In genomic region chr12:95538002-95538401, GRCh38 we compare ENCODE assay signal across 20 cellular contexts. TPM values are rescaled to one million over a fixed set of nuclear protein-coding genes. Genes with fewer than 3 reads are reported as not detected.
A peak's percentile ranks its signal among the peaks of the same experiment; 100 is the strongest.
DNase-seq lines count a peak whose midpoint lies in the region; ATAC-seq and TF ChIP-seq lines count a peak whose summit lies in the region.
"Had no signal": no experiment of that assay in that cellular context is flagged by ENCODE, and none has a peak within 500 bp of the region (broad histone marks: within the 10 kb centered on the region; RNA-seq: fewer than 3 reads in every experiment).

No MANE protein-coding gene starts in this region.

- peaks cover 69% of the 10 kb centered on the region for H3K4me1 Mint-ChIP-seq in GM23338
- H3K4me1 Mint-ChIP-seq in immature natural killer cell, result no peaks in the 10 kb centered on the region

- TF ChIP-seq CTCF in GM23338 (conservative IDR thresholded peaks at IDR 0.05; ENCODE audit: low read depth in 2 of 2), result no peak

- no peak overlapping the region for H3K4me3 ChIP-seq in BLaER1 treated with 17β-estradiol and CSF1 and Interleukin-3, amounts not matched to agents 10 nM and 100 nM
- no peak overlapping the region for H3K4me3 ChIP-seq in GM23338
- H3K4me3 ChIP-seq in Karpas-422 (ENCODE audit: low read length), result no peak overlapping the region
- 0 out of 2 replicates have a peak overlapping the region, but pooled peaks have one; percentile 57 for H3K4me3 ChIP-seq in iPS-20b (ENCODE audit: low read length)

- no peak for ATAC-seq in GM23338

- H3K27me3 ChIP-seq in BLaER1 treated with 17β-estradiol and CSF1 and Interleukin-3, amounts not matched to agents 10 nM and 100 nM, result no peaks in the 10 kb centered on the region
- H3K27me3 ChIP-seq in GM23338 (ENCODE audit: insufficient read depth), result no peaks in the 10 kb centered on the region
- H3K27me3 ChIP-seq in Karpas-422 (ENCODE audit: low read length), result no peaks in the 10 kb centered on the region
- no peaks in the 10 kb centered on the region for H3K27me3 ChIP-seq in iPS-20b (ENCODE audit: insufficient read depth, low read length)

- H3K4me3 Mint-ChIP-seq in GM23338, result peak overlapping the region; percentile 32; the same call in 2 of the 3 replicates
- no peak overlapping the region for H3K4me3 Mint-ChIP-seq in immature natural killer cell
- H3K4me3 Mint-ChIP-seq: B cell; CD4-positive, alpha-beta T cell; HFFc6 had no signal

- no peak for DNase-seq in GM23338 (ENCODE audit: low spot score)
- no peak for DNase-seq in Karpas-422
- DNase-seq in activated gamma-delta T cell (lab: John Stamatoyannopoulos, UW), result no peak
- no peak for DNase-seq in LoVo (ENCODE audit: low spot score)
- DNase-seq in immature natural killer cell, result no peak
- no peak for DNase-seq in dedifferentiated amniotic fluid mesenchymal stem cell (ENCODE audit: extremely low spot score)
- DNase-seq: Caco-2; CD4-positive, alpha-beta T cell; DMS153; DMS79; GF-D8; HCEC 1CT; HFFc6; KG1 had no signal

- H3K9ac ChIP-seq in BLaER1 treated with 17β-estradiol and CSF1 and Interleukin-3, amounts not matched to agents 10 nM and 100 nM, result no peak overlapping the region
- H3K9ac ChIP-seq in Karpas-422 (ENCODE audit: low read length) (no peak overlapping the region), iPS-20b (ENCODE audit: low read depth, low read length) (no peak overlapping the region)

- 0 out of 2 replicates have a peak overlapping the region, but pooled peaks have one; percentile 88 for H3K27ac Mint-ChIP-seq in GM23338
- no peak overlapping the region for H3K27ac Mint-ChIP-seq in immature natural killer cell
- H3K27ac Mint-ChIP-seq: B cell; CD4-positive, alpha-beta T cell; HFFc6 had no signal

- H2AFZ ChIP-seq in GM23338, result no peak overlapping the region
- H2AFZ ChIP-seq in Karpas-422 (ENCODE audit: low read length), result 0 out of 2 replicates have a peak overlapping the region, but pooled peaks have one; percentile 18

- no peaks in the 10 kb centered on the region; the same call in 2 of the 3 replicates for H3K9me3 Mint-ChIP-seq in GM23338
- H3K9me3 Mint-ChIP-seq in immature natural killer cell, result no peaks in the 10 kb centered on the region
- H3K9me3 Mint-ChIP-seq: CD4-positive, alpha-beta T cell; HFFc6 had no signal

- H3K27me3 Mint-ChIP-seq in GM23338 (ENCODE audit: insufficient read depth, low read depth, poor library complexity) (peaks cover 13% of the 10 kb centered on the region), immature natural killer cell (ENCODE audit: low read depth in 3 of 3) (peaks cover 0 to 5% (median 0%) of the 10 kb centered on the region in 3 donors)
- H3K27me3 Mint-ChIP-seq: B cell; CD4-positive, alpha-beta T cell had no signal

- H4K20me1 ChIP-seq in BLaER1 treated with 17β-estradiol and CSF1 and Interleukin-3, amounts not matched to agents 10 nM and 100 nM, result no peaks in the 10 kb centered on the region
- H4K20me1 ChIP-seq in GM23338 (replicated peaks; ENCODE audit: insufficient read depth) (peaks cover 58% of the 10 kb centered on the region), Karpas-422 (ENCODE audit: insufficient read depth, low read depth, low read length) (no peaks in the 10 kb centered on the region)

- no peaks in the 10 kb centered on the region for H3K9me3 ChIP-seq in BLaER1 treated with 17β-estradiol and CSF1 and Interleukin-3, amounts not matched to agents 10 nM and 100 nM (replicated peaks in 1 of 11)
- no peaks in the 10 kb centered on the region for H3K9me3 ChIP-seq in Karpas-422 (ENCODE audit: low read length)
- no peaks in the 10 kb centered on the region for H3K9me3 ChIP-seq in iPS-20b (ENCODE audit: insufficient read depth, low read depth, low read length)
- H3K9me3 ChIP-seq: Caco-2 had no signal

- peaks cover 0 to 19% (median 8%) of the 10 kb centered on the region in 10 experiments; a peak in 13 of 20 replicates for H3K4me1 ChIP-seq in BLaER1 treated with 17β-estradiol and CSF1 and Interleukin-3, amounts not matched to agents 10 nM and 100 nM
- H3K4me1 ChIP-seq in GM23338 (ENCODE audit: insufficient read depth) (peaks cover 77% of the 10 kb centered on the region), Karpas-422 (ENCODE audit: low read length) (peaks cover 48% of the 10 kb centered on the region), iPS-20b (ENCODE audit: insufficient read depth, low read length) (peaks cover 25% of the 10 kb centered on the region)

- H3K36me3 Mint-ChIP-seq in GM23338 (ENCODE audit: low read depth) (peaks cover 60% of the 10 kb centered on the region), immature natural killer cell (no peaks in the 10 kb centered on the region)

- no peaks in the 10 kb centered on the region for H3K36me3 ChIP-seq in BLaER1 treated with 17β-estradiol and CSF1 and Interleukin-3, amounts not matched to agents 10 nM and 100 nM
- H3K36me3 ChIP-seq in GM23338 (ENCODE audit: insufficient read depth), result peaks cover 12% of the 10 kb centered on the region
- H3K36me3 ChIP-seq in Karpas-422 (ENCODE audit: insufficient read depth, low read length), result no peaks in the 10 kb centered on the region
- peaks cover 20% of the 10 kb centered on the region for H3K36me3 ChIP-seq in iPS-20b (ENCODE audit: insufficient read depth, low read depth, low read length)

- H3K4me2 ChIP-seq in BLaER1 treated with 17β-estradiol and CSF1 and Interleukin-3, amounts not matched to agents 10 nM and 100 nM, result peak overlapping the region in 6 of 11 experiments; percentile 14 to 69 (median 48); a peak in 7 of 22 replicates
- peak overlapping the region; percentile 39 for H3K4me2 ChIP-seq in GM23338
- no peak overlapping the region for H3K4me2 ChIP-seq in Karpas-422 (ENCODE audit: low read depth, low read length, poor library complexity, severe bottlenecking)

- no peaks in the 10 kb centered on the region for H3K9me2 ChIP-seq in GM23338 (ENCODE audit: insufficient read depth)
- H3K9me2 ChIP-seq in Karpas-422 (replicated peaks; ENCODE audit: insufficient read depth, low read length), result no peaks in the 10 kb centered on the region

- H3K27ac ChIP-seq in BLaER1 treated with 17β-estradiol and CSF1 and Interleukin-3, amounts not matched to agents 10 nM and 100 nM, result no peak overlapping the region
- H3K27ac ChIP-seq in GM23338 (ENCODE audit: low read depth) (peak overlapping the region; percentile 70), Karpas-422 (ENCODE audit: low read length) (no peak overlapping the region), iPS-20b (ENCODE audit: low read length) (no peak overlapping the region)
- H3K27ac ChIP-seq: C4-2B had no signal

- peaks cover 100% of the 10 kb centered on the region for H3K79me2 ChIP-seq in GM23338 (replicated peaks; ENCODE audit: insufficient read depth)
- H3K79me2 ChIP-seq in Karpas-422 (ENCODE audit: low read length), result no peaks in the 10 kb centered on the region

- no peaks in the 10 kb centered on the region for H3F3A ChIP-seq in GM23338 (replicated peaks; ENCODE audit: low read depth)

TF ChIP-seq in GM23338, 12 proteins besides CTCF, POLR2A, EP300 and RAD21:
- no peak for TF ChIP-seq NANOG (IDR thresholded peaks at IDR 0.05; ENCODE audit: borderline replicate concordance)

RNA-seq across cellular contexts. Expression of gene USP44, which starts 13.3 kb away (rescaled TPM):
- total RNA-seq in GM23338 (2014; rRNA removed; shearing (Covaris generic)), result 243 and 248 TPM in 2 replicates
- polyA plus RNA-seq in GM23338 (2016; fragmentation: Nextera tagmentation; extraction: Ambion mirVana) (193 and 235 TPM in 2 replicates), immature natural killer cell (1 to 10 TPM in 2 of 3 donors, under 1 TPM in 1; 0.35 to 1.9 (median 1.4) TPM)
- 0.11 TPM in 1 of 2 replicates, not detected in the other for total RNA-seq in Karpas-422 (2014; rRNA removed; shearing (Covaris generic); ENCODE audit: low replicate concordance)
- total RNA-seq: A172, H4, HFFc6 had no signal

Comparison
In these comparisons a context has a peak if more than half of its experiments do, and no peak if none do; other contexts are left out.
1. RNA of gene USP44, which starts 13.3 kb away (total RNA-seq): 243 to 248 TPM in GM23338; 0.11 TPM in Karpas-422; every median in the first group is over 100 times any median in the second.